ENCODE assay signal across 15 cellular contexts in the genomic region with DNA sequence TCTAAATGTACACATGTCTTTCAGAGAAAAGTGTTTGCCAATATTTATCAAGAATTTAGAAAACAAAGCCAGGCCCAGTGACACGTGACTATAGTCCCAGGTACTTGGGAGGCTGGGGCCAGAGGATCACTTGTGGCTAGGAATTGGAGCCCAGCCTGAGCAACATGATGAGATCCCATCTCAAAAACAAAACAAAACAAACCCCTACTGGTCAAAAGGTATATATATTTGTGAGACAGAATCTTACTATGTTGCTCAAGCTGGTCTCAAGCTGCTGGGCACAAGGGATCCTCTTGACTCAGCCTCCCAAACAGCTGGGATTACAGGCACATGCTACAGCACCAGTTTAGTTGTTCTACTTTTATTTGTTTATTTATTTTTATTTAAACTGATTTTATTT.
A peak's percentile ranks its signal among the peaks of the same experiment; 100 is the strongest.
DNase-seq lines count a peak whose midpoint lies in the region; ATAC-seq and TF ChIP-seq lines count a peak whose summit lies in the region.
"Had no signal": no experiment of that assay in that cellular context is flagged by ENCODE, and none has a peak within 500 bp of the region (broad histone marks: within the 10 kb centered on the region; RNA-seq: fewer than 3 reads in every experiment).

No MANE protein-coding gene starts in this region.

- intact Hi-C loops in A673 (cut with micrococcal nuclease; ENCODE audit: unreplicated experiment), result no loop called here

- CTCF ChIA-PET in A673 (lab: Charles Lee), result no interaction called here
- CTCF ChIA-PET in activated naive CD4-positive, alpha-beta T cell treated with anti-CD3 and anti-CD28 coated beads, Interleukin-2, amount 10 ng/mL, durations not matched to agents 7 days and 5 days (lab: Charles Lee), result interaction anchor here (1.1 kb wide), 1 partner anchor 14 kb away, joined by 4 read pairs; no protein-coding TSS in a partner anchor

- BruUV-seq in A673 (replicated peaks; lab: Mats Ljungman, UMichigan), result no TSS peak

- no peaks in the 10 kb centered on the region for H3K4me1 Mint-ChIP-seq in activated naive CD4-positive, alpha-beta T cell treated with anti-CD3 and anti-CD28 coated beads, Interleukin-2, amount 10 ng/mL, durations not matched to agents 7 days and 5 days
- H3K4me1 Mint-ChIP-seq: natural killer cell had no signal

- no peaks in the 10 kb centered on the region for H3K79me2 ChIP-seq in SU-DHL-6 (ENCODE audit: insufficient read depth, low read length)

- H3K27me3 Mint-ChIP-seq in activated naive CD4-positive, alpha-beta T cell treated with anti-CD3 and anti-CD28 coated beads, Interleukin-2, amount 10 ng/mL, durations not matched to agents 7 days and 5 days, result peaks cover 4% of the 10 kb centered on the region

- no peak overlapping the region for H3K9ac ChIP-seq in SU-DHL-6 (ENCODE audit: low read length)

- H3K4me2 ChIP-seq in SU-DHL-6 (ENCODE audit: low read depth, low read length, poor library complexity, severe bottlenecking), result peak overlapping the region; percentile 31

- H3K36me3 ChIP-seq in A673 (ENCODE audit: insufficient read depth, low read length, poor library complexity, severe bottlenecking) (no peaks in the 10 kb centered on the region), SU-DHL-6 (ENCODE audit: low read length) (no peaks in the 10 kb centered on the region)
- H3K36me3 ChIP-seq: left ventricle myocardium inferior had no signal

- no peaks in the 10 kb centered on the region for H3K4me1 ChIP-seq in A673 (ENCODE audit: insufficient read depth, low read length, poor library complexity, severe bottlenecking)
- H3K4me1 ChIP-seq: left ventricle myocardium inferior had no signal

- DNase-seq in A673 (ENCODE audit: low spot score), result peak; percentile 18
- DNase-seq in activated T-cell treated with anti-CD3 and anti-CD28 coated beads, Interleukin-2, amount 50 U/mL, for 1 hour, result no peak
- DNase-seq in activated naive CD4-positive, alpha-beta T cell treated with anti-CD3 and anti-CD28 coated beads, Interleukin-2, amount 10 ng/mL, durations not matched to agents 7 days and 5 days, result no peak
- no peak for DNase-seq in germinal center (ENCODE audit: low spot score)
- no peak for DNase-seq in SHP77 treated with DMSO at 0.1 percent for 48 hours (lab: John Stamatoyannopoulos, UW)
- DNase-seq: activated naive CD4-positive, alpha-beta T cell treated with Interleukin-2 at 50 U/mL for 16 hours; left ventricle myocardium inferior; natural killer cell; NCI-H446; stimulated activated naive CD4-positive, alpha-beta T cell had no signal

- no peaks in the 10 kb centered on the region for H3K9me2 ChIP-seq in SU-DHL-6 (replicated peaks; ENCODE audit: insufficient read depth, low read length)

- POLR2A ChIA-PET in A673 (lab: Charles Lee; ENCODE audit: low non-redundant PET), result no interaction called here

- TF ChIP-seq CTCF in A673 (conservative IDR thresholded peaks at IDR 0.05; ENCODE audit: low read depth, low read length), result 0 out of 2 replicates have a peak, but pooled peaks have one; percentile 19
- TF ChIP-seq CTCF in SU-DHL-6 (IDR thresholded peaks at IDR 0.05; ENCODE audit: insufficient read depth, low read length, poor library complexity, severe bottlenecking), result peak; percentile 11

- no peaks in the 10 kb centered on the region for H3F3A ChIP-seq in SU-DHL-6 (ENCODE audit: insufficient read depth)

- H4K20me1 ChIP-seq in SU-DHL-6 (ENCODE audit: low read depth, low read length), result no peaks in the 10 kb centered on the region

- no peak overlapping the region for H2AFZ ChIP-seq in SU-DHL-6 (ENCODE audit: low read depth, low read length, severe bottlenecking)

- H3K27ac ChIP-seq in A673 (ENCODE audit: low read depth, low read length, poor library complexity, severe bottlenecking) (no peak overlapping the region), SU-DHL-6 (ENCODE audit: low read depth, low read length) (no peak overlapping the region)
- H3K27ac ChIP-seq: epithelial cell of prostate, left ventricle myocardium inferior had no signal

- H3K4me3 ChIP-seq in A673 (ENCODE audit: low read depth, low read length, poor library complexity, severe bottlenecking), result no peak overlapping the region
- H3K4me3 ChIP-seq in SU-DHL-6 (ENCODE audit: insufficient read depth, low read length, poor library complexity, severe bottlenecking), result no peak overlapping the region
- H3K4me3 ChIP-seq: left ventricle myocardium inferior had no signal

- ATAC-seq in GM18909 (IDR thresholded peaks at IDR 0.05; ENCODE audit: poor library complexity, unreplicated experiment) (peak; percentile 56), HG03280 (IDR thresholded peaks at IDR 0.05; ENCODE audit: unreplicated experiment) (peak; percentile 78)
- ATAC-seq: natural killer cell, sciatic nerve had no signal

- H3K36me3 Mint-ChIP-seq in activated naive CD4-positive, alpha-beta T cell treated with anti-CD3 and anti-CD28 coated beads, Interleukin-2, amount 10 ng/mL, durations not matched to agents 7 days and 5 days, result no peaks in the 10 kb centered on the region
- H3K36me3 Mint-ChIP-seq: natural killer cell had no signal

- peaks cover 3% of the 10 kb centered on the region for H3K9me3 Mint-ChIP-seq in activated naive CD4-positive, alpha-beta T cell treated with anti-CD3 and anti-CD28 coated beads, Interleukin-2, amount 10 ng/mL, durations not matched to agents 7 days and 5 days
- H3K9me3 Mint-ChIP-seq: natural killer cell had no signal

- H3K9me3 ChIP-seq in A673 (ENCODE audit: low read depth, low read length, poor library complexity, severe bottlenecking) (no peaks in the 10 kb centered on the region), SU-DHL-6 (ENCODE audit: insufficient read depth, low read length) (no peaks in the 10 kb centered on the region)

- no peak overlapping the region for H3K4me3 Mint-ChIP-seq in activated naive CD4-positive, alpha-beta T cell treated with anti-CD3 and anti-CD28 coated beads, Interleukin-2, amount 10 ng/mL, durations not matched to agents 7 days and 5 days
- H3K4me3 Mint-ChIP-seq: natural killer cell had no signal

- H3K27me3 ChIP-seq in A673 (replicated peaks; ENCODE audit: insufficient read depth, low read depth, low read length, poor library complexity), result no peaks in the 10 kb centered on the region
- H3K27me3 ChIP-seq in SU-DHL-6 (ENCODE audit: low read length), result no peaks in the 10 kb centered on the region

- H3K27ac Mint-ChIP-seq in activated naive CD4-positive, alpha-beta T cell treated with anti-CD3 and anti-CD28 coated beads, Interleukin-2, amount 10 ng/mL, durations not matched to agents 7 days and 5 days, result no peak overlapping the region
- H3K27ac Mint-ChIP-seq: natural killer cell had no signal
